In genomic region chr6:130993292-130993765, GRCh38 we compare ENCODE assay signal across 21 cellular contexts.
A peak's percentile ranks its signal among the peaks of the same experiment; 100 is the strongest.
DNase-seq lines count a peak whose midpoint lies in the region; ATAC-seq, FAIRE-seq and TF ChIP-seq lines count a peak whose summit lies in the region.
"Had no signal": no experiment of that assay in that cellular context is flagged by ENCODE, and none has a peak within 500 bp of the region (broad histone marks: within the 10 kb centered on the region; RNA-seq: fewer than 3 reads in every experiment).

No MANE protein-coding gene starts in this region.

- H3K4me3 Mint-ChIP-seq in GM23338 (no peak overlapping the region), type B pancreatic cell (no peak overlapping the region)
- H3K4me3 Mint-ChIP-seq: effector memory CD8-positive, alpha-beta T cell; T-helper 1 cell treated with Interleukin-12 subunit alpha and Interleukin-12 subunit beta and Interleukin-4 antibody, amounts not matched to agents 30 μg/mL and 1 μg/mL, for 36 hours had no signal

- no peak overlapping the region for H3K4me3 ChIP-seq in GM23338
- H3K4me3 ChIP-seq in K562: no peak overlapping the region

- DNase-seq in GM23338 (ENCODE audit: low spot score) (peak; percentile 52), KBM-7 (peak; percentile 76), K562 (ENCODE audit: extremely low read depth in 1 of 4, low spot score in 3 of 4) (peak; percentile 29 to 89 (median 49)), left colon (peak; percentile 50 to 63), OCI-M2 (lab: John Stamatoyannopoulos, UW; ENCODE audit: unreplicated experiment) (no peak), type B pancreatic cell (ENCODE audit: extremely low spot score, unreplicated experiment) (no peak), NCI-H146 (lab: John Stamatoyannopoulos, UW) (no peak)
- DNase-seq: activated CD4-positive, CD25-positive, alpha-beta regulatory T cell; activated CD8-positive, alpha-beta memory T cell treated with anti-CD3 and anti-CD28 coated beads for 24 hours; activated naive CD4-positive, alpha-beta T cell treated with anti-CD3 and anti-CD28 coated beads, Interleukin-2, amount 50 U/mL, for 16 hours; activated T-cell treated with anti-CD3 and anti-CD28 coated beads, Interleukin-2, amount 50 U/mL, for 48 hours; effector memory CD8-positive, alpha-beta T cell; HCEC 1CT; NCI-H1694; NCI-H2171 treated with DMSO at 0.1 percent for 48 hours; NCI-H69; stimulated activated CD4-positive, alpha-beta T cell treated with anti-CD3 and anti-CD28 coated beads, Interleukin-4, amount 100 ng/mL, for 4 hours had no signal

- FAIRE-seq in K562 (lab: Jason Lieb, UNC): peak; percentile 70
- FAIRE-seq: GM12892 had no signal

- peak; percentile 43; the same call in 1 of the 2 replicates for TF ChIP-seq POLR2A in K562 (conservative IDR thresholded peaks at IDR 0.05)

- H3K27ac Mint-ChIP-seq in GM23338: no peak overlapping the region
- H3K27ac Mint-ChIP-seq in type B pancreatic cell: no peak overlapping the region
- H3K27ac Mint-ChIP-seq: effector memory CD8-positive, alpha-beta T cell; T-helper 1 cell treated with Interleukin-12 subunit alpha and Interleukin-12 subunit beta and Interleukin-4 antibody, amounts not matched to agents 30 μg/mL and 1 μg/mL, for 36 hours had no signal

- H3K4me1 ChIP-seq in GM23338 (ENCODE audit: insufficient read depth): peaks cover 43% of the 10 kb centered on the region
- H3K4me1 ChIP-seq in K562 (replicated peaks in 1 of 2; ENCODE audit: control insufficient read depth in 2 of 2, insufficient read depth in 2 of 2, low read length in 2 of 2): peaks cover 8 to 17% of the 10 kb centered on the region in 2 experiments; a peak in 4 of 5 replicates

- no peaks in the 10 kb centered on the region for H3F3A ChIP-seq in GM23338 (replicated peaks; ENCODE audit: low read depth)

- no peaks in the 10 kb centered on the region for H3K9me2 ChIP-seq in GM23338 (ENCODE audit: insufficient read depth)

- no TSS peak for BruUV-seq in K562 (replicated peaks; lab: Mats Ljungman, UMichigan)

- H2AFZ ChIP-seq in GM23338: no peak overlapping the region
- H2AFZ ChIP-seq in K562 (ENCODE audit: low read depth, low read length): peak overlapping the region; percentile 57

- H4K20me1 ChIP-seq in GM23338 (replicated peaks; ENCODE audit: insufficient read depth) (no peaks in the 10 kb centered on the region), K562 (replicated peaks; ENCODE audit: control insufficient read depth, insufficient read depth, low read length) (no peaks in the 10 kb centered on the region)

- H3K4me2 ChIP-seq in GM23338: peak overlapping the region; percentile 29; the same call in 1 of the 2 replicates
- peak overlapping the region; percentile 5; the same call in 1 of the 2 replicates for H3K4me2 ChIP-seq in K562 (ENCODE audit: insufficient read depth, low read length)

- 0% methylated on average over 11 of the region's 11 CpGs for WGBS in K562 (ENCODE audit: insufficient coverage, low coverage, missing lambda C conversion rate)

- H3K9me3 ChIP-seq in K562 (replicated peaks; ENCODE audit: control insufficient read depth, insufficient read depth, low read depth, low read length): no peaks in the 10 kb centered on the region

- H3K27ac ChIP-seq in GM23338 (ENCODE audit: low read depth) (peak overlapping the region; percentile 72), K562 (ENCODE audit: extremely low read depth, low read depth, low read length) (peak overlapping the region; percentile 79)
- H3K27ac ChIP-seq: neutrophil had no signal

- no peaks in the 10 kb centered on the region for H3K36me3 ChIP-seq in GM23338 (ENCODE audit: insufficient read depth)
- no peaks in the 10 kb centered on the region for H3K36me3 ChIP-seq in K562 (ENCODE audit: control insufficient read depth, insufficient read depth, low read length)
- H3K36me3 ChIP-seq: neutrophil had no signal

- H3K9me1 ChIP-seq in K562 (ENCODE audit: control insufficient read depth, insufficient read depth, low read length): no peaks in the 10 kb centered on the region

- in situ Hi-C loops in KBM-7 (cut with MboI; ENCODE audit: low pct_unique_long_range_greater_than_20kb, low sequenced_read_pairs): no loop called here
- in situ Hi-C loops in K562 (cut with MboI): no loop called here

- peak; percentile 86 for TF ChIP-seq EP300 in K562 (IDR thresholded peaks at IDR 0.05; ENCODE audit: low read length)

- intact Hi-C loops in K562 (cut with micrococcal nuclease) (no loop called here), left colon (cut with DNase I, micrococcal nuclease) (no loop called here)

- H3K36me3 Mint-ChIP-seq in GM23338 (ENCODE audit: low read depth) (peaks cover 4% of the 10 kb centered on the region; the same call in 2 of the 3 replicates), type B pancreatic cell (no peaks in the 10 kb centered on the region)

- peak overlapping the region in 1 of 2 experiments; percentile 60; a peak in 2 of 4 replicates for H3K9ac ChIP-seq in K562 (ENCODE audit: insufficient read depth in 1 of 2, low read depth in 2 of 2, low read length in 2 of 2)

- H3K9me3 Mint-ChIP-seq in GM23338 (no peaks in the 10 kb centered on the region; the same call in 2 of the 3 replicates), type B pancreatic cell (peaks cover 9% of the 10 kb centered on the region)
- H3K9me3 Mint-ChIP-seq: effector memory CD8-positive, alpha-beta T cell; T-helper 1 cell treated with Interleukin-12 subunit alpha and Interleukin-12 subunit beta and Interleukin-4 antibody, amounts not matched to agents 30 μg/mL and 1 μg/mL, for 36 hours had no signal

- POLR2A ChIA-PET in K562 (lab: Yijun Ruan, JAX): interaction anchor here (0.6 to 1.7 kb wide), 6 partner anchors 10 to 422 kb away, joined by 3 to 6 read pairs (median 4); no protein-coding TSS in a partner anchor

- no peak for TF ChIP-seq RAD21 in K562 (CRISPR knock-in tag; conservative IDR thresholded peaks at IDR 0.05 in 1 of 2, IDR thresholded peaks at IDR 0.05 in 1 of 2)

- H3K27me3 ChIP-seq in GM23338 (ENCODE audit: insufficient read depth) (no peaks in the 10 kb centered on the region), K562 (ENCODE audit: control insufficient read depth in 2 of 2, insufficient read depth in 2 of 2, low read length in 2 of 2) (no peaks in the 10 kb centered on the region)
- H3K27me3 ChIP-seq: neutrophil had no signal

- CTCF ChIA-PET in K562 (lab: Yijun Ruan, JAX; ENCODE audit: low intra/inter-chr PET ratio): no interaction called here

- ATAC-seq in GM23338: no peak
- ATAC-seq in K562: peak; percentile 80
- peak; percentile 85 for ATAC-seq in left colon
- no peak for ATAC-seq in GM18517 (IDR thresholded peaks at IDR 0.05; ENCODE audit: unreplicated experiment)
- ATAC-seq: effector memory CD8-positive, alpha-beta T cell had no signal

- H3K4me1 Mint-ChIP-seq in GM23338 (peaks cover 34% of the 10 kb centered on the region), type B pancreatic cell (ENCODE audit: unreplicated experiment) (peaks cover 25% of the 10 kb centered on the region)

- H3K27me3 Mint-ChIP-seq in GM23338 (ENCODE audit: insufficient read depth, low read depth, poor library complexity): peaks cover 4% of the 10 kb centered on the region
- H3K27me3 Mint-ChIP-seq in type B pancreatic cell: no peaks in the 10 kb centered on the region
- H3K27me3 Mint-ChIP-seq: effector memory CD8-positive, alpha-beta T cell had no signal

- TF ChIP-seq CTCF in GM23338 (conservative IDR thresholded peaks at IDR 0.05; ENCODE audit: low read depth in 2 of 2) (no peak), K562 (IDR thresholded peaks at IDR 0.05 in 2 of 3, conservative IDR thresholded peaks at IDR 0.05 in 1 of 3; ENCODE audit: insufficient read depth in 2 of 3, low read depth in 1 of 3, low read length in 3 of 3) (no peak), type B pancreatic cell (conservative IDR thresholded peaks at IDR 0.05) (no peak)

- peaks cover 27% of the 10 kb centered on the region for H3K79me2 ChIP-seq in GM23338 (replicated peaks; ENCODE audit: insufficient read depth)
- H3K79me2 ChIP-seq in K562 (ENCODE audit: control insufficient read depth, insufficient read depth, low read length): peaks cover 33% of the 10 kb centered on the region; the same call in 2 of the 3 replicates

TF ChIP-seq in GM23338, 12 proteins besides CTCF, POLR2A, EP300 and RAD21:
- TF ChIP-seq ETS1 (IDR thresholded peaks at IDR 0.05): 0 out of 2 replicates have a peak, but pooled peaks have one; percentile 37
- 0 out of 2 replicates have a peak, but pooled peaks have one; percentile 7 for TF ChIP-seq NANOG (IDR thresholded peaks at IDR 0.05; ENCODE audit: borderline replicate concordance)
- TF ChIP-seq STAT1 (IDR thresholded peaks at IDR 0.05; ENCODE audit: unreplicated experiment): no peak

TF ChIP-seq in K562, 482 proteins besides CTCF, POLR2A, EP300 and RAD21 (continues in another document):
- TF ChIP-seq FOXA1 (IDR thresholded peaks at IDR 0.05; ENCODE audit: borderline replicate concordance) (no peak), NONO (IDR thresholded peaks at IDR 0.05; ENCODE audit: low read depth in 2 of 2, low read length in 1 of 2) (no peak), IRF9 (tag; IDR thresholded peaks at IDR 0.05) (0 out of 2 replicates have a peak, but pooled peaks have one; percentile 20), PHF8 (IDR thresholded peaks at IDR 0.05; ENCODE audit: borderline replicate concordance, low read length) (peak; percentile 24; the same call in 1 of the 2 replicates), ZBTB1 (CRISPR knock-in tag; IDR thresholded peaks at IDR 0.05; ENCODE audit: borderline replicate concordance, low read depth) (no peak), ZNF134 (CRISPR knock-in tag; conservative IDR thresholded peaks at IDR 0.05) (no peak), NR3C1 (CRISPR knock-in tag; IDR thresholded peaks at IDR 0.05) (no peak), CCAR2 (IDR thresholded peaks at IDR 0.05; ENCODE audit: low read depth, low read length) (no peak), HSF4 (CRISPR knock-in tag; IDR thresholded peaks at IDR 0.05; ENCODE audit: borderline replicate concordance) (no peak), SMAD2 (IDR thresholded peaks at IDR 0.05; ENCODE audit: low read depth, low read length) (no peak), ETV6 (IDR thresholded peaks at IDR 0.05; ENCODE audit: borderline replicate concordance in 1 of 2, low read depth in 2 of 2, low read length in 1 of 2) (no peak), ETV6 (CRISPR knock-in tag; IDR thresholded peaks at IDR 0.05; ENCODE audit: borderline replicate concordance) (no peak), ZNF785 (CRISPR knock-in tag; IDR thresholded peaks at IDR 0.05) (no peak)

Comparison
In these comparisons a context has a peak if more than half of its experiments do, and no peak if none do; other contexts are left out.
1. ATAC-seq: peak in K562 (single experiment) and left colon (single experiment); none in GM23338 (single experiment) and GM18517 (single experiment).
2. DNase-seq: peak in GM23338 (single experiment), KBM-7 (single experiment), K562 (4 of 4) and left colon (2 of 2); none in OCI-M2 (single experiment), type B pancreatic cell (single experiment) and NCI-H146 (single experiment).